1 cellular context compared by ENCODE assay signal in genomic region chrX:137549846-137550534, GRCh38.
TF ChIP-seq lines count a peak whose summit lies in the region.

No MANE protein-coding gene starts in this region.

TF ChIP-seq in H1, 55 proteins besides CTCF, POLR2A, EP300 and RAD21 (continued from another document):
- no peak for TF ChIP-seq USF2 (IDR thresholded peaks at IDR 0.05; ENCODE audit: low read length)
